In genomic region chr6:168495133-168495532, GRCh38 we compare ENCODE assay signal across 29 cellular contexts. TPM values are rescaled to one million over a fixed set of nuclear protein-coding genes. Genes with fewer than 3 reads are reported as not detected.
"Had no signal": no experiment of that assay in that cellular context is flagged by ENCODE, and none has a peak within 500 bp of the region (broad histone marks: within the 10 kb centered on the region; RNA-seq: fewer than 3 reads in every experiment).

No MANE protein-coding gene starts in this region.

- H3K4me3 Mint-ChIP-seq: activated B cell treated with CpG ODN at 0.5 μM for 24 hours; activated CD8-positive, alpha-beta T cell treated with anti-CD3 and anti-CD28 coated beads for 36 hours; activated naive CD4-positive, alpha-beta T cell treated with anti-CD3 and anti-CD28 coated beads for 36 hours; activated naive CD4-positive, alpha-beta T cell treated with anti-CD3 and anti-CD28 coated beads, Interleukin-2, amount 50 U/mL, for 24 hours; activated naive CD8-positive, alpha-beta T cell treated with anti-CD3 and anti-CD28 coated beads for 36 hours; activated naive CD8-positive, alpha-beta T cell treated with anti-CD3 and anti-CD28 coated beads, Interleukin-2, amount 50 U/mL, for 24 hours; activated T-cell treated with anti-CD3 and anti-CD28 coated beads, Interleukin-2, amount 50 U/mL, for 72 hours; effector memory CD8-positive, alpha-beta T cell had no signal

- H3K27ac ChIP-seq: adrenal gland, body of pancreas, esophagus squamous epithelium, gastroesophageal sphincter, WERI-Rb-1 had no signal

- H3K27me3 ChIP-seq: adrenal gland, body of pancreas, gastroesophageal sphincter had no signal

- H3K4me1 ChIP-seq: adrenal gland, body of pancreas had no signal

- H3K27ac Mint-ChIP-seq: activated B cell treated with CpG ODN at 0.5 μM for 24 hours; activated CD8-positive, alpha-beta T cell treated with anti-CD3 and anti-CD28 coated beads for 36 hours; activated naive CD4-positive, alpha-beta T cell treated with anti-CD3 and anti-CD28 coated beads for 36 hours; activated naive CD4-positive, alpha-beta T cell treated with anti-CD3 and anti-CD28 coated beads, Interleukin-2, amount 50 U/mL, for 24 hours; activated naive CD8-positive, alpha-beta T cell treated with anti-CD3 and anti-CD28 coated beads for 36 hours; activated naive CD8-positive, alpha-beta T cell treated with anti-CD3 and anti-CD28 coated beads, Interleukin-2, amount 50 U/mL, for 24 hours; activated T-cell treated with anti-CD3 and anti-CD28 coated beads, Interleukin-2, amount 50 U/mL, for 72 hours; effector memory CD8-positive, alpha-beta T cell had no signal

- H3K4me3 ChIP-seq: adrenal gland, body of pancreas, esophagus squamous epithelium, gastroesophageal sphincter had no signal

- H3K36me3 Mint-ChIP-seq: activated naive CD4-positive, alpha-beta T cell treated with anti-CD3 and anti-CD28 coated beads, Interleukin-2, amount 50 U/mL, for 24 hours; activated naive CD8-positive, alpha-beta T cell treated with anti-CD3 and anti-CD28 coated beads for 36 hours had no signal

- H3K4me1 Mint-ChIP-seq: activated B cell treated with CpG ODN at 0.5 μM for 24 hours; activated naive CD4-positive, alpha-beta T cell treated with anti-CD3 and anti-CD28 coated beads, Interleukin-2, amount 50 U/mL, for 24 hours; activated naive CD8-positive, alpha-beta T cell treated with anti-CD3 and anti-CD28 coated beads for 36 hours; activated naive CD8-positive, alpha-beta T cell treated with anti-CD3 and anti-CD28 coated beads, Interleukin-2, amount 50 U/mL, for 24 hours had no signal

- H3K9me3 Mint-ChIP-seq: activated B cell treated with CpG ODN at 0.5 μM for 24 hours; activated CD8-positive, alpha-beta T cell treated with anti-CD3 and anti-CD28 coated beads for 36 hours; activated naive CD4-positive, alpha-beta T cell treated with anti-CD3 and anti-CD28 coated beads for 36 hours; activated naive CD4-positive, alpha-beta T cell treated with anti-CD3 and anti-CD28 coated beads, Interleukin-2, amount 50 U/mL, for 24 hours; activated naive CD8-positive, alpha-beta T cell treated with anti-CD3 and anti-CD28 coated beads for 36 hours; activated naive CD8-positive, alpha-beta T cell treated with anti-CD3 and anti-CD28 coated beads, Interleukin-2, amount 50 U/mL, for 24 hours; activated T-cell treated with anti-CD3 and anti-CD28 coated beads, Interleukin-2, amount 50 U/mL, for 72 hours; effector memory CD8-positive, alpha-beta T cell had no signal

- DNase-seq: activated B cell treated with CpG ODN at 0.5 μM for 24 hours; activated CD4-positive, alpha-beta T cell treated with anti-CD3 and anti-CD28 coated beads for 48 hours; activated CD4-positive, alpha-beta T cell treated with anti-CD3 and anti-CD28 coated beads, Interleukin-2, amount 50 U/mL, for 1 hour; activated CD4-positive, alpha-beta T cell treated with anti-CD3 and anti-CD28 coated beads, Interleukin-2, amount 50 U/mL, for 48 hours; activated CD8-positive, alpha-beta memory T cell treated with anti-CD3 and anti-CD28 coated beads for 24 hours; activated CD8-positive, alpha-beta T cell treated with anti-CD3 and anti-CD28 coated beads for 36 hours; activated gamma-delta T cell; activated naive CD4-positive, alpha-beta T cell treated with anti-CD3 and anti-CD28 coated beads for 36 hours; activated naive CD8-positive, alpha-beta T cell treated with anti-CD3 and anti-CD28 coated beads for 36 hours; activated naive CD8-positive, alpha-beta T cell treated with anti-CD3 and anti-CD28 coated beads, Interleukin-2, amount 50 U/mL, for 24 hours; activated T-cell treated with anti-CD3 and anti-CD28 coated beads, Interleukin-2, amount 50 U/mL, for 72 hours; adrenal gland; amygdala; body of pancreas; cortex of kidney; dermis blood vessel endothelial cell; effector CD4-positive, alpha-beta T cell; effector memory CD8-positive, alpha-beta T cell; erythroblast; esophagus squamous epithelium; foreskin melanocyte; T-helper 2 cell; WERI-Rb-1 had no signal

- H3K36me3 ChIP-seq: adrenal gland, esophagus squamous epithelium, gastroesophageal sphincter, WERI-Rb-1 had no signal

- H3K9me3 ChIP-seq: adrenal gland, body of pancreas, esophagus squamous epithelium, gastroesophageal sphincter had no signal

- H3K27me3 Mint-ChIP-seq: activated B cell treated with CpG ODN at 0.5 μM for 24 hours; activated CD8-positive, alpha-beta T cell treated with anti-CD3 and anti-CD28 coated beads for 36 hours; activated naive CD4-positive, alpha-beta T cell treated with anti-CD3 and anti-CD28 coated beads, Interleukin-2, amount 50 U/mL, for 24 hours; activated naive CD8-positive, alpha-beta T cell treated with anti-CD3 and anti-CD28 coated beads, Interleukin-2, amount 50 U/mL, for 24 hours had no signal

- ATAC-seq: activated CD4-positive, CD25-positive, alpha-beta regulatory T cell treated with anti-CD3 and anti-CD28 coated beads, Interleukin-2, amount 50 U/mL, for 24 hours; activated CD8-positive, alpha-beta T cell treated with anti-CD3 and anti-CD28 coated beads for 36 hours; activated naive CD8-positive, alpha-beta T cell treated with anti-CD3 and anti-CD28 coated beads, Interleukin-2, amount 50 U/mL, for 24 hours; activated T-cell treated with anti-CD3 and anti-CD28 coated beads, Interleukin-2, amount 50 U/mL, for 72 hours; body of pancreas; effector memory CD8-positive, alpha-beta T cell; gastroesophageal sphincter had no signal

RNA-seq across cellular contexts. Expression of gene SMOC2, which starts 54.1 kb away (rescaled TPM):
- total RNA-seq: activated B cell treated with CpG ODN at 0.5 μM for 24 hours; activated CD8-positive, alpha-beta T cell treated with anti-CD3 and anti-CD28 coated beads for 36 hours; activated naive CD4-positive, alpha-beta T cell treated with anti-CD3 and anti-CD28 coated beads for 36 hours; activated naive CD8-positive, alpha-beta T cell treated with anti-CD3 and anti-CD28 coated beads for 36 hours; activated T-cell treated with anti-CD3 and anti-CD28 coated beads, Interleukin-2, amount 50 U/mL, for 72 hours; dermis blood vessel endothelial cell; fibroblast of lung; fibroblast of villous mesenchyme; T-helper 1 cell treated with Interleukin-12 subunit alpha and Interleukin-12 subunit beta and Interleukin-4 antibody, amounts not matched to agents 30 ng/mL and 1 ng/mL, for 36 hours had no signal
- polyA plus RNA-seq: fibroblast of lung had no signal
